ENCODE assay signal across 8 cellular contexts in genomic region chr19:38831142-38831605, GRCh38. TPM values are rescaled to one million over a fixed set of nuclear protein-coding genes. Genes with fewer than 3 reads are reported as not detected.
DNase-seq lines count a peak whose midpoint lies in the region; ATAC-seq lines count a peak whose summit lies in the region.

No MANE protein-coding gene starts in this region.

- H3K4me1 Mint-ChIP-seq in stimulated activated naive CD8-positive, alpha-beta T cell treated with anti-CD3 and anti-CD28 coated beads, Interleukin-15, Interleukin-2, amounts not matched to agents 100 ng/mL and 50 ng/mL, for 24 hours (ENCODE audit: low read depth) = peaks cover 27% of the 10 kb centered on the region

- H3K27ac Mint-ChIP-seq in stimulated activated naive CD8-positive, alpha-beta T cell treated with anti-CD3 and anti-CD28 coated beads, Interleukin-15, Interleukin-2, amounts not matched to agents 100 ng/mL and 50 ng/mL, for 24 hours = peak overlapping the region; percentile 91

- H3K36me3 Mint-ChIP-seq in stimulated activated naive CD8-positive, alpha-beta T cell treated with anti-CD3 and anti-CD28 coated beads, Interleukin-15, Interleukin-2, amounts not matched to agents 100 ng/mL and 50 ng/mL, for 24 hours (ENCODE audit: low read depth) = peaks cover 37% of the 10 kb centered on the region

- peak overlapping the region; percentile 89 for H3K4me3 Mint-ChIP-seq in stimulated activated naive CD8-positive, alpha-beta T cell treated with anti-CD3 and anti-CD28 coated beads, Interleukin-15, Interleukin-2, amounts not matched to agents 100 ng/mL and 50 ng/mL, for 24 hours

- peak; percentile 87 for DNase-seq in Daoy (ENCODE audit: low read depth)
- DNase-seq in SHP77 treated with DMSO at 0.1 percent for 48 hours (lab: John Stamatoyannopoulos, UW) = peak; percentile 50
- peak; percentile 74 for DNase-seq in dedifferentiated amniotic fluid mesenchymal stem cell (ENCODE audit: extremely low spot score)
- peak; percentile 95 for DNase-seq in left lobe of liver (ENCODE audit: low spot score)
- DNase-seq in NCI-H2107 treated with DMSO at 0.1 percent for 48 hours (lab: John Stamatoyannopoulos, UW; ENCODE audit: unreplicated experiment) = no peak

- no peaks in the 10 kb centered on the region for H3K27me3 Mint-ChIP-seq in stimulated activated naive CD8-positive, alpha-beta T cell treated with anti-CD3 and anti-CD28 coated beads, Interleukin-15, Interleukin-2, amounts not matched to agents 100 ng/mL and 50 ng/mL, for 24 hours

- H3K9me3 Mint-ChIP-seq in stimulated activated naive CD8-positive, alpha-beta T cell treated with anti-CD3 and anti-CD28 coated beads, Interleukin-15, Interleukin-2, amounts not matched to agents 100 ng/mL and 50 ng/mL, for 24 hours = no peaks in the 10 kb centered on the region

- ATAC-seq in GM19438 (IDR thresholded peaks at IDR 0.05; ENCODE audit: low read depth, unreplicated experiment) = peak; percentile 41
- ATAC-seq in HG03439 (IDR thresholded peaks at IDR 0.05; ENCODE audit: unreplicated experiment) = peak; percentile 54
- peak; percentile 78 for ATAC-seq in left lobe of liver

RNA-seq across cellular contexts. Expression of gene ECH1, which starts 0.4 kb away (rescaled TPM):
- total RNA-seq in Daoy (2014; rRNA removed; shearing (Covaris generic)) = 23.8 and 24.5 TPM in 2 replicates
- 439 TPM for total RNA-seq in left lobe of liver

RNA-seq across cellular contexts. Expression of gene LGALS4, which starts 18.4 kb away (rescaled TPM):
- total RNA-seq in Daoy (2014; rRNA removed; shearing (Covaris generic)) = not detected in 2 replicates
- total RNA-seq in left lobe of liver = 102 TPM

RNA-seq across cellular contexts. Expression of gene HNRNPL, which starts 18.6 kb away (rescaled TPM):
- total RNA-seq in Daoy (2014; rRNA removed; shearing (Covaris generic)) = 293 and 361 TPM in 2 replicates
- 93.1 TPM for total RNA-seq in left lobe of liver

RNA-seq across cellular contexts. Expression of gene LGALS7B, which starts 42.2 kb away (rescaled TPM):
- not detected in 2 replicates for total RNA-seq in Daoy (2014; rRNA removed; shearing (Covaris generic))
- not detected for total RNA-seq in left lobe of liver

RNA-seq across cellular contexts. Expression of gene RINL, which starts 46.9 kb away (rescaled TPM):
- 2.8 and 2.9 TPM in 2 replicates for total RNA-seq in Daoy (2014; rRNA removed; shearing (Covaris generic))
- total RNA-seq in left lobe of liver = 5.6 TPM

Comparison
In these comparisons a context has a peak if more than half of its experiments do, and no peak if none do; other contexts are left out.
1. RNA of gene ECH1, which starts 0.4 kb away (total RNA-seq): 439 TPM in left lobe of liver (single experiment); 23.8 to 24.5 TPM in Daoy; every median in the first group is over 10 times any median in the second.
2. RNA of gene LGALS4, which starts 18.4 kb away (total RNA-seq): 102 TPM in left lobe of liver (single experiment); not detected in Daoy; every median in the first group is over 100 times any median in the second.
3. Peak in every context shown above with its lines, with median percentiles within 50 percentile points of each other: ATAC-seq.